1 cellular context compared by ENCODE assay signal in genomic region chr17:21253646-21254441, GRCh38.
TF ChIP-seq lines count a peak whose summit lies in the region.

No MANE protein-coding gene starts in this region.

TF ChIP-seq in GM23338, 12 proteins besides CTCF, POLR2A, EP300 and RAD21 (continued from another document):
- TF ChIP-seq REST (IDR thresholded peaks at IDR 0.05; ENCODE audit: unreplicated experiment) (no peak), POLR2AphosphoS5 (IDR thresholded peaks at IDR 0.05; ENCODE audit: low read depth) (no peak), JUNB (IDR thresholded peaks at IDR 0.05; ENCODE audit: unreplicated experiment) (no peak), ETS1 (IDR thresholded peaks at IDR 0.05) (no peak), STAT1 (IDR thresholded peaks at IDR 0.05; ENCODE audit: unreplicated experiment) (no peak)
